In the genomic region with DNA sequence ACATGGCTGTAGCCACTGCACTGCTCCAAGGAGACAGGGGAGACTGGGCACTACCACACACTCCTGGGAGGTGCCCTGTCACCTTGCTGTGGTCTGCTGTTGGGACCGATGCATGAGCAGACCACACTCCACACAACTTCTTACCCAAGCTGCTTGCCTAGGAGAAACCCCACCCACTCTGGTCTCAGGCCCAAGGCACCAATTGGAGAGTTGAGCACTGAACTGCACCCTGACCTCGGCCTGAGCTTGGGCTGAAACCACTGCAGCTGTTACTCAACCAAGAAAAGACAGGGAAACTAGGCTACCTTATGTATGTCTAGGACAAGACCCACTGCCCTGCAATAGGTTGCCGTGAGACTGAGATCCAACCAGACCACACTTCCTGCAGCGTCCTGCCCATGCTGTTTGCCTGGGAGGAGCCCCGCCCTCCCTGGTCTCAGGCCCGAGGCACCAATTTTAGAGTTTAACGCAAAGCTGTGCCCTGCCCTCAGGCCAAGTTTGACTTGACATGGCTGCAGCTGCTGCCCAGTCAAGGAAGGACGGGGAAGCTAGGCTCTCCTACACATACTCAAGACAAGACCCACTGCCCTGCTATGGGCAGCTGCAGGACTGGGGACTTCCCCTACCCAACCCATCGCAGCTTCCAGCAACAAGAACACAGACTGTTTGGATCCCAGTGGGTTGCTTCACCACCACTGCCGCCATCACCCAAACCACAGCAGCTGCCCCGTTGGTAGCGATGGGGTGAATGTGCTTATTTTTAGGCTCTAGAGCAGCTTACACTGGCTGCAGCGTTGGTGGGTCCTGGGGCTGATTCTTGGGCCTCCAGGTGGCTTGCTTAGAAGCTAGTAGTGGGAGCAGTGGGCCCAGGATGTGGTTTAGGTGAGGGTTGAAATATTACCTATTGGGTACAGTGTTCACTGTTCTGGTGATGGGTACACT, we compare ENCODE assay signal across 9 cellular contexts.
DNase-seq lines count a peak whose midpoint lies in the region; ATAC-seq and TF ChIP-seq lines count a peak whose summit lies in the region.
"Had no signal": no experiment of that assay in that cellular context is flagged by ENCODE, and none has a peak within 500 bp of the region (broad histone marks: within the 10 kb centered on the region; RNA-seq: fewer than 3 reads in every experiment).

No MANE protein-coding gene starts in this region.

- no peaks in the 10 kb centered on the region for H3K36me3 ChIP-seq in smooth muscle cell (ENCODE audit: low read depth)
- H3K36me3 ChIP-seq: right lobe of liver had no signal

- H3K4me1 ChIP-seq in smooth muscle cell (ENCODE audit: low read depth): no peaks in the 10 kb centered on the region
- H3K4me1 ChIP-seq: right lobe of liver had no signal

- H3K4me3 ChIP-seq in smooth muscle cell: no peak overlapping the region
- H3K4me3 ChIP-seq: right lobe of liver had no signal

- H3K79me2 ChIP-seq in smooth muscle cell (ENCODE audit: low read depth): no peaks in the 10 kb centered on the region

- no peak for TF ChIP-seq CTCF in smooth muscle cell (IDR thresholded peaks at IDR 0.05; ENCODE audit: borderline replicate concordance, insufficient read depth, poor library complexity, severe bottlenecking)

- H3K27ac ChIP-seq in smooth muscle cell (ENCODE audit: low read depth): peak overlapping the region; percentile 27
- H3K27ac ChIP-seq: right lobe of liver had no signal

- H3K9ac ChIP-seq in smooth muscle cell (ENCODE audit: low read depth): no peak overlapping the region

- no peaks in the 10 kb centered on the region for H3K9me3 ChIP-seq in smooth muscle cell (replicated peaks; ENCODE audit: low read depth)
- H3K9me3 ChIP-seq: right lobe of liver had no signal

- 87% methylated on average over 13 of the region's 13 CpGs for WGBS in smooth muscle cell (ENCODE audit: low lambda C conversion rate)

- H4K20me1 ChIP-seq in smooth muscle cell (ENCODE audit: low read depth): no peaks in the 10 kb centered on the region

- peak; percentile 2 for DNase-seq in activated CD4-positive, alpha-beta T cell treated with anti-CD3 and anti-CD28 coated beads for 1 hour
- no peak for DNase-seq in activated CD4-positive, alpha-beta T cell treated with anti-CD3 and anti-CD28 coated beads for 4 hours
- peak; percentile 54 for DNase-seq in activated CD8-positive, alpha-beta memory T cell treated with anti-CD3 and anti-CD28 coated beads, Interleukin-2, amount 50 U/mL, for 48 hours
- no peak for DNase-seq in smooth muscle cell (lab: John Stamatoyannopoulos, UW; ENCODE audit: unreplicated experiment)
- no peak for DNase-seq in pons (ENCODE audit: low spot score)
- DNase-seq in cortex of kidney (lab: John Stamatoyannopoulos, UW): no peak
- DNase-seq: right lobe of liver had no signal

- H3K4me2 ChIP-seq in smooth muscle cell: no peak overlapping the region

- H3F3A ChIP-seq in smooth muscle cell (ENCODE audit: low read depth): no peaks in the 10 kb centered on the region

- peak; percentile 57 for ATAC-seq in HG03342 (IDR thresholded peaks at IDR 0.05; ENCODE audit: unreplicated experiment)
- ATAC-seq in HG03442 (IDR thresholded peaks at IDR 0.05; ENCODE audit: unreplicated experiment): no peak

- H2AFZ ChIP-seq in smooth muscle cell (ENCODE audit: low read depth): no peak overlapping the region

- H3K27me3 ChIP-seq in smooth muscle cell (ENCODE audit: low read depth): no peaks in the 10 kb centered on the region
- H3K27me3 ChIP-seq: right lobe of liver had no signal

Comparison
In these comparisons a context has a peak if more than half of its experiments do, and no peak if none do; other contexts are left out.
1. DNase-seq: peak in activated CD4-positive, alpha-beta T cell treated with anti-CD3 and anti-CD28 coated beads for 1 hour (single experiment) and activated CD8-positive, alpha-beta memory T cell treated with anti-CD3 and anti-CD28 coated beads, Interleukin-2, amount 50 U/mL, for 48 hours (single experiment); none in activated CD4-positive, alpha-beta T cell treated with anti-CD3 and anti-CD28 coated beads for 4 hours (0 of 2), smooth muscle cell (single experiment), pons (single experiment) and cortex of kidney (single experiment).